In the genomic region with DNA sequence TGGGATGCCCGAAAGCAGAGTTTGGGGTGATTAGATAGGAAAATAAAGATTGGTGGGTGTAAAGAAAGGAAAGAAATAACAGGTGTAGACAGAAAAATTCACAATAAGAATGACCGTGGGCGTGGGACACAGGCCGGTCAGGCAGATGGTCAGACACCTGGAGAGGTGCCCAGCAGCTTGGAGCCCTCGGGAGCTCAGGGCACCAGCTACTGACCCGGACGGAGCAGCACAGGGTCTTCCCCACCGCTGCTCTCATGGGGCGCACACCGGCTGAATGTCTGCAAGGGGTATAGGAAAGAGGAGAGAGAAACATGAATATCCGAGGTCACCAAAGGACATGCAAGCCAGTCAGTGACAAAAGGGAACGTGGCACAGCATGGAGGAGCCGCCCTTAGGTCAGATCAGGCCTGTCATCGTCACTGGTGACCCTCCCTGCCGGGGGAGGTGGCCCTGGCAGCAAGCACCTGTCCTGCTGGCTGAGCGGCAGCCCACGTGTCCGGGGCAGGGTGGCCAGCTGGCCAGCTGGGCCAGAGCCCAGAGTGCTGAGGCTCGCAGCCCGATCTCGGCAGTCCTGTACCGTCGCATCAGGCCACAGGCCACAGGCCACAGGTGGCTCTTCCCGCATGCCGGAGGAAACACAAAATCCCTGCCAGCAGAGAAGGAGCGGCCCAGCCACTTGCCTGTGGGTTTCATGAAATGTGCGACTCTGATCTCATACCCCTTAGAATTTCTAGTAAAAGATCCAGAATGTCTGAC, we compare ENCODE assay signal across 19 cellular contexts.
DNase-seq lines count a peak whose midpoint lies in the region; ATAC-seq, FAIRE-seq and TF ChIP-seq lines count a peak whose summit lies in the region.
"Had no signal": no experiment of that assay in that cellular context is flagged by ENCODE, and none has a peak within 500 bp of the region (broad histone marks: within the 10 kb centered on the region; RNA-seq: fewer than 3 reads in every experiment).

No MANE protein-coding gene starts in this region.

- H3K4me2 ChIP-seq in PC-9 = no peak overlapping the region
- H3K4me2 ChIP-seq: smooth muscle cell had no signal

- H3K27me3 ChIP-seq in PC-9 (ENCODE audit: insufficient read depth, low read depth) = no peaks in the 10 kb centered on the region
- H3K27me3 ChIP-seq in CD8-positive, alpha-beta T cell (ENCODE audit: insufficient read depth, low read length) = no peaks in the 10 kb centered on the region
- H3K27me3 ChIP-seq: brain microvascular endothelial cell, thyroid gland had no signal

- H3K36me3 Mint-ChIP-seq in neural crest cell (ENCODE audit: low read depth) = no peaks in the 10 kb centered on the region
- H3K36me3 Mint-ChIP-seq in CD8-positive, alpha-beta T cell = no peaks in the 10 kb centered on the region

- H3K27ac Mint-ChIP-seq in neural crest cell (ENCODE audit: unreplicated experiment) = peak overlapping the region; percentile 39
- no peak overlapping the region for H3K27ac Mint-ChIP-seq in CD8-positive, alpha-beta T cell
- H3K27ac Mint-ChIP-seq: activated T-cell treated with anti-CD3 and anti-CD28 coated beads, Interleukin-2, amount 50 U/mL, for 72 hours had no signal

- peak; percentile 80 for ATAC-seq in Right ventricle myocardium inferior
- ATAC-seq in CD8-positive, alpha-beta T cell = no peak
- ATAC-seq: activated T-cell treated with anti-CD3 and anti-CD28 coated beads, Interleukin-2, amount 50 U/mL, for 72 hours; SK-N-SH treated with all-trans-retinoic acid at 6 μM for 48 hours had no signal

- H3K9me3 ChIP-seq in PC-9 (ENCODE audit: insufficient read depth, low read depth) = no peaks in the 10 kb centered on the region
- H3K9me3 ChIP-seq in CD8-positive, alpha-beta T cell (ENCODE audit: low read length) = no peaks in the 10 kb centered on the region
- H3K9me3 ChIP-seq: thyroid gland had no signal

- TF ChIP-seq CTCF in neural crest cell (conservative IDR thresholded peaks at IDR 0.05) (no peak), PC-9 (conservative IDR thresholded peaks at IDR 0.05) (no peak)
- TF ChIP-seq CTCF in CD8-positive, alpha-beta T cell (IDR thresholded peaks at IDR 0.05) = no peak

- H3K4me3 ChIP-seq in PC-9 = no peak overlapping the region
- H3K4me3 ChIP-seq in CD8-positive, alpha-beta T cell (ENCODE audit: low read depth, low read length) = no peak overlapping the region
- H3K4me3 ChIP-seq: smooth muscle cell, thyroid gland had no signal

- BruUV-seq in PC-9 (replicated peaks; lab: Mats Ljungman, UMichigan) = no TSS peak

- H3K9me2 ChIP-seq in PC-9 (ENCODE audit: insufficient read depth) = no peaks in the 10 kb centered on the region

- CTCF ChIA-PET in PC-9 (lab: Charles Lee) = interaction anchor here (0.5 kb wide), 1 partner anchor 1743 kb away, joined by 4 read pairs; no protein-coding TSS in a partner anchor
- CTCF ChIA-PET in CD8-positive, alpha-beta T cell (lab: Charles Lee) = interaction anchor here (1.3 to 5.7 kb wide), 3 partner anchors 9 to 336 kb away, joined by 3 to 93 read pairs (median 85); no protein-coding TSS in a partner anchor

- H3K36me3 ChIP-seq in PC-9 (ENCODE audit: low read depth) = no peaks in the 10 kb centered on the region
- H3K36me3 ChIP-seq in CD8-positive, alpha-beta T cell (ENCODE audit: insufficient read depth, low read length) = no peaks in the 10 kb centered on the region
- H3K36me3 ChIP-seq: brain microvascular endothelial cell, thyroid gland had no signal

- H3K4me1 Mint-ChIP-seq in neural crest cell = no peaks in the 10 kb centered on the region
- H3K4me1 Mint-ChIP-seq in CD8-positive, alpha-beta T cell (ENCODE audit: low read depth) = no peaks in the 10 kb centered on the region

- no peaks in the 10 kb centered on the region for H3K79me2 ChIP-seq in PC-9 (ENCODE audit: low read depth)

- no peak overlapping the region for H3K27ac ChIP-seq in PC-9
- no peak overlapping the region for H3K27ac ChIP-seq in CD8-positive, alpha-beta T cell (ENCODE audit: low read depth, low read length)
- H3K27ac ChIP-seq: brain microvascular endothelial cell, epithelial cell of prostate, thyroid gland had no signal

- H3K4me3 Mint-ChIP-seq in neural crest cell = no peak overlapping the region
- no peak overlapping the region for H3K4me3 Mint-ChIP-seq in CD8-positive, alpha-beta T cell
- H3K4me3 Mint-ChIP-seq: activated T-cell treated with anti-CD3 and anti-CD28 coated beads, Interleukin-2, amount 50 U/mL, for 72 hours had no signal

- POLR2A ChIA-PET in PC-9 (lab: Charles Lee; ENCODE audit: unreplicated experiment) = no interaction called here
- POLR2A ChIA-PET in CD8-positive, alpha-beta T cell (lab: Charles Lee) = no interaction called here

- H2AFZ ChIP-seq in PC-9 = no peak overlapping the region

- no peak for TF ChIP-seq POLR2A in GM12891 (IDR thresholded peaks at IDR 0.05; ENCODE audit: low read depth, low read length)

- peaks cover 8% of the 10 kb centered on the region for H3K27me3 Mint-ChIP-seq in neural crest cell (ENCODE audit: low read depth)
- H3K27me3 Mint-ChIP-seq in CD8-positive, alpha-beta T cell (ENCODE audit: low read depth) = peaks cover 20% of the 10 kb centered on the region

- no peaks in the 10 kb centered on the region; the same call in 1 of the 2 replicates for H3K4me1 ChIP-seq in PC-9 (replicated peaks; ENCODE audit: insufficient read depth)
- H3K4me1 ChIP-seq in CD8-positive, alpha-beta T cell (ENCODE audit: insufficient read depth, low read length) = no peaks in the 10 kb centered on the region
- H3K4me1 ChIP-seq: thyroid gland had no signal

- DNase-seq in Right ventricle myocardium inferior (ENCODE audit: missing footprints) = peak; percentile 72
- DNase-seq in cardiac septum (ENCODE audit: low spot score) = no peak
- DNase-seq in dermis microvascular lymphatic vessel endothelial cell (ENCODE audit: low read depth in 2 of 2) = peak; percentile 15 to 54
- DNase-seq in neural crest cell (ENCODE audit: low read depth, low spot score) = no peak
- no peak for DNase-seq in GM12891 (ENCODE audit: insufficient read length, low spot score)
- no peak for DNase-seq in PC-9
- DNase-seq in NCI-H2227 (lab: John Stamatoyannopoulos, UW; ENCODE audit: unreplicated experiment) = no peak
- DNase-seq in CD8-positive, alpha-beta T cell = no peak
- DNase-seq: 8988T; activated CD4-positive, CD25-positive, alpha-beta regulatory T cell; activated T-cell treated with anti-CD3 and anti-CD28 coated beads, Interleukin-2, amount 50 U/mL, for 72 hours; brain microvascular endothelial cell; DND-41; GOT3; NCI-H1417 treated with DMSO at 0.1 percent for 48 hours had no signal

- no peaks in the 10 kb centered on the region for H4K20me1 ChIP-seq in PC-9 (ENCODE audit: insufficient read depth)

- H3K9me3 Mint-ChIP-seq in neural crest cell = no peaks in the 10 kb centered on the region
- H3K9me3 Mint-ChIP-seq in CD8-positive, alpha-beta T cell = no peaks in the 10 kb centered on the region
- H3K9me3 Mint-ChIP-seq: activated T-cell treated with anti-CD3 and anti-CD28 coated beads, Interleukin-2, amount 50 U/mL, for 72 hours had no signal

- intact Hi-C loops in Right ventricle myocardium inferior (cut with DNase I) (no loop called here), cardiac septum (cut with DNase I) (no loop called here), PC-9 (cut with micrococcal nuclease; ENCODE audit: unreplicated experiment) (no loop called here)
- intact Hi-C loops in CD8-positive, alpha-beta T cell (cut with DNase I, micrococcal nuclease) = no loop called here

- FAIRE-seq in GM12891 (lab: Jason Lieb, UNC) = no peak

- no peaks in the 10 kb centered on the region for H3F3A ChIP-seq in PC-9 (ENCODE audit: insufficient read depth, low read depth)

TF ChIP-seq in GM12891, 5 proteins besides CTCF, POLR2A, EP300 and RAD21:
- no peak for TF ChIP-seq TAF1 (IDR thresholded peaks at IDR 0.05; ENCODE audit: low read depth, low read length)
- no peak for TF ChIP-seq POLR2AphosphoS5 (IDR thresholded peaks at IDR 0.05; ENCODE audit: low read depth, low read length)
- TF ChIP-seq POU2F2 (IDR thresholded peaks at IDR 0.05; ENCODE audit: low read depth, low read length) = no peak
- TF ChIP-seq PAX5 (IDR thresholded peaks at IDR 0.05; ENCODE audit: insufficient read depth, low read length, severe bottlenecking) = no peak
- TF ChIP-seq SPI1 (IDR thresholded peaks at IDR 0.05; ENCODE audit: low read depth, low read length) = no peak
TF ChIP-seq in GM12891: peak in this region for 0.

Comparison
In these comparisons a context has a peak if more than half of its experiments do, and no peak if none do; other contexts are left out.
1. DNase-seq: peak in Right ventricle myocardium inferior (single experiment) and dermis microvascular lymphatic vessel endothelial cell (2 of 2); none in cardiac septum (single experiment), neural crest cell (single experiment), GM12891 (single experiment), PC-9 (0 of 2), NCI-H2227 (single experiment) and CD8-positive, alpha-beta T cell (0 of 7).